ENCODE assay signal across 14 cellular contexts in genomic region chr7:149050941-149051340, GRCh38.
"Had no signal": no experiment of that assay in that cellular context is flagged by ENCODE, and none has a peak within 500 bp of the region (broad histone marks: within the 10 kb centered on the region; RNA-seq: fewer than 3 reads in every experiment).

No MANE protein-coding gene starts in this region.

- H3K36me3 ChIP-seq: heart right ventricle, ovary had no signal

- H3K4me3 ChIP-seq: heart right ventricle, lung, ovary had no signal

- FAIRE-seq: frontal cortex had no signal

- DNase-seq: activated CD4-positive, alpha-beta memory T cell treated with anti-CD3 and anti-CD28 coated beads for 36 hours; activated CD4-positive, CD25-positive, alpha-beta regulatory T cell treated with anti-CD3 and anti-CD28 coated beads, Interleukin-2, amount 50 U/mL, for 72 hours; activated CD8-positive, alpha-beta memory T cell treated with anti-CD3 and anti-CD28 coated beads, Interleukin-2, amount 10 ng/mL, durations not matched to agents 7 days and 5 days; activated naive CD4-positive, alpha-beta T cell treated with anti-CD3 and anti-CD28 coated beads, Interleukin-2, amount 10 ng/mL, durations not matched to agents 7 days and 5 days; activated T-cell treated with anti-CD3 and anti-CD28 coated beads, Interleukin-2, amount 50 U/mL, for 1 hour; cortex of kidney; effector CD4-positive, alpha-beta T cell; heart right ventricle; ovary; stimulated activated CD4-positive, alpha-beta T cell treated with anti-CD3 and anti-CD28 coated beads, Interleukin-1b, Interleukin-23, amount 100 ng/mL, for 48 hours; T-helper 1 cell; T1000 had no signal

- H3K27me3 ChIP-seq: ovary had no signal
